Comparison of ENCODE assay signal across 8 cellular contexts in the genomic region with DNA sequence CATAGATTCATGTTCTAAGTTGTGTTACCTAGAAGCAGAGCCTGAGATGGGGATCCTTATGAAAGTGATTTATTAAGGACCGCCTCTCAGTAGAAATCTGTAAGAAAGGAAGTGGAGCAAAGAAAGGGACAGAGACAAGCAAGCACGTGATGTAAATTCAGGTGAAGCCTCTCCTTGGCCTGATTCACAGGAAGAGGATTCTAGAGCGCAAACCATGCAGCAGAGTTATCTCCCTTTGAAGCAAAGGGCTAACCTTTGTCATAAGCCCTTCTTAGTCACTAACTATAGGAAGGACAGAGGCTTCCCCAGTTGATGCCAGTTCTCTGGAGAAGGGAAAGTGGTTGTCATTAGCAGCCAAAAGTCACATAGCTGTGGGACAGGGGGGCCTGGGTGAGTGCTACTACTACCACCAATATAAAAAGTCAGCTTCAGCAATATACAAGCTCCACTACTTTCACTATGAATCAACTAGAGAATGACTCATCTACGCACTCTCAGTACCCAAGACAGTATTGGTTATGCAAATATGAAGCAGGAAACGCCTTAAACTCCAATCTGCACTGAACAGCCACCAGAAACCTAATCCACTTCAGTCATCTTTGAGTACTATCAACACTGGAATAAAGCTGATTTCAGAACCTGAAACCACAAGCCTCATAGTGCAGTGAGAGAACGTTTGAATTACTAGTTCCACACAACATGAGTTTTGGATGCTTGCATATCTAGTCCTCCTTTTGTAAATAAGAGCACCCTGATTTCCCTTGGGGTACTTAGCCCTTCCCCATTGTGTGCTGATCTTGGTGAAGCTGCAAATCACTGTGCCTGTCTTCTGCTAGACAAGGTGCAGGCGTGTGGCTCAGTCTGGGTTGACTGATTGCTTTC.
DNase-seq lines count a peak whose midpoint lies in the region; ATAC-seq, FAIRE-seq and TF ChIP-seq lines count a peak whose summit lies in the region.

No MANE protein-coding gene starts in this region.

- POLR2A ChIA-PET in K562 (lab: Yijun Ruan, JAX), result interaction anchor here (1.1 kb wide), 1 partner anchor 8 kb away, joined by 4 read pairs; no protein-coding TSS in a partner anchor

- peaks cover 8 to 21% (median 17%) of the 10 kb centered on the region in 11 experiments; a peak in 18 of 22 replicates for H3K9me3 ChIP-seq in BLaER1 treated with 17β-estradiol and CSF1 and Interleukin-3, amounts not matched to agents 10 nM and 100 nM (replicated peaks in 1 of 11)
- H3K9me3 ChIP-seq in K562 (replicated peaks; ENCODE audit: control insufficient read depth, insufficient read depth, low read depth, low read length) (no peaks in the 10 kb centered on the region), small intestine (ENCODE audit: control insufficient read depth, low read depth) (no peaks in the 10 kb centered on the region), ascending aorta (peaks cover 5 to 12% of the 10 kb centered on the region in 2 donors), BE2C (no peaks in the 10 kb centered on the region)

- intact Hi-C loops in K562 (cut with micrococcal nuclease), result no loop called here
- intact Hi-C loops in ascending aorta (cut with DNase I), result no loop called here

- TF ChIP-seq EP300 in K562 (IDR thresholded peaks at IDR 0.05; ENCODE audit: low read length), result peak; percentile 79

- H3K27me3 ChIP-seq in BLaER1 treated with 17β-estradiol and CSF1 and Interleukin-3, amounts not matched to agents 10 nM and 100 nM, result no peaks in the 10 kb centered on the region
- H3K27me3 ChIP-seq in K562 (ENCODE audit: control insufficient read depth in 2 of 2, insufficient read depth in 2 of 2, low read length in 2 of 2) (0 out of 5 replicates have a peak, but pooled peaks cover 0 to 6% of the 10 kb centered on the region in 2 experiments), small intestine (ENCODE audit: control insufficient read depth in 2 of 2, insufficient read depth in 2 of 2, low read length in 2 of 2) (no peaks in the 10 kb centered on the region), ascending aorta (no peaks in the 10 kb centered on the region), BE2C (no peaks in the 10 kb centered on the region)

- WGBS in K562 (ENCODE audit: insufficient coverage, low coverage, missing lambda C conversion rate), result 14% methylated on average over 7 of the region's 7 CpGs
- WGBS in small intestine, 3 donors, result 52 to 62% (median 60%) methylated on average over 7 of the region's 7 CpGs

- peak overlapping the region in 1 of 11 experiments; percentile 3; a peak in 2 of 22 replicates for H3K27ac ChIP-seq in BLaER1 treated with 17β-estradiol and CSF1 and Interleukin-3, amounts not matched to agents 10 nM and 100 nM
- H3K27ac ChIP-seq in K562 (ENCODE audit: extremely low read depth, low read depth, low read length), result no peak overlapping the region
- peak overlapping the region in 1 of 2 donors; percentile 2 for H3K27ac ChIP-seq in small intestine (ENCODE audit: low read depth in 1 of 2, low read length in 1 of 2)
- no peak overlapping the region for H3K27ac ChIP-seq in ascending aorta

- H3K4me3 ChIP-seq in BLaER1 treated with 17β-estradiol and CSF1 and Interleukin-3, amounts not matched to agents 10 nM and 100 nM, result no peak overlapping the region
- H3K4me3 ChIP-seq in K562, result no peak overlapping the region
- no peak overlapping the region for H3K4me3 ChIP-seq in small intestine (ENCODE audit: low read depth in 1 of 2, low read length in 2 of 2)
- H3K4me3 ChIP-seq in ascending aorta, result no peak overlapping the region
- no peak overlapping the region for H3K4me3 ChIP-seq in BE2C (ENCODE audit: low read depth, low read length)

- no TSS peak for BruUV-seq in K562 (replicated peaks; lab: Mats Ljungman, UMichigan)

- H3K9me1 ChIP-seq in K562 (ENCODE audit: control insufficient read depth, insufficient read depth, low read length), result no peaks in the 10 kb centered on the region

- CTCF ChIA-PET in K562 (lab: Yijun Ruan, JAX; ENCODE audit: low intra/inter-chr PET ratio), result no interaction called here

- TF ChIP-seq POLR2A in K562 (conservative IDR thresholded peaks at IDR 0.05), result no peak

- in situ Hi-C loops in K562 (cut with MboI), result no loop called here

- FAIRE-seq in K562 (lab: Jason Lieb, UNC) (peak; percentile 73), small intestine (lab: Jason Lieb, UNC) (no peak)

- no peak for TF ChIP-seq RAD21 in K562 (CRISPR knock-in tag; conservative IDR thresholded peaks at IDR 0.05 in 1 of 2, IDR thresholded peaks at IDR 0.05 in 1 of 2)

- peaks cover 9 to 21% (median 14%) of the 10 kb centered on the region in 10 experiments; a peak in 19 of 20 replicates for H3K4me1 ChIP-seq in BLaER1 treated with 17β-estradiol and CSF1 and Interleukin-3, amounts not matched to agents 10 nM and 100 nM
- peaks cover 0 to 10% of the 10 kb centered on the region in 2 experiments; a peak in 2 of 5 replicates for H3K4me1 ChIP-seq in K562 (replicated peaks in 1 of 2; ENCODE audit: control insufficient read depth in 2 of 2, insufficient read depth in 2 of 2, low read length in 2 of 2)
- no peaks in the 10 kb centered on the region for H3K4me1 ChIP-seq in small intestine (ENCODE audit: control insufficient read depth in 2 of 2, insufficient read depth in 1 of 2, low read depth in 1 of 2, low read length in 1 of 2)
- no peaks in the 10 kb centered on the region for H3K4me1 ChIP-seq in ascending aorta
- peaks cover 7% of the 10 kb centered on the region; the same call in 1 of the 2 replicates for H3K4me1 ChIP-seq in BE2C

- TF ChIP-seq CTCF in K562 (IDR thresholded peaks at IDR 0.05 in 2 of 3, conservative IDR thresholded peaks at IDR 0.05 in 1 of 3; ENCODE audit: insufficient read depth in 2 of 3, low read depth in 1 of 3, low read length in 3 of 3), result no peak
- no peak for TF ChIP-seq CTCF in ascending aorta (IDR thresholded peaks at IDR 0.05)
- no peak for TF ChIP-seq CTCF in BE2C (IDR thresholded peaks at IDR 0.05; ENCODE audit: low read depth, low read length)

- no peak overlapping the region for H2AFZ ChIP-seq in K562 (ENCODE audit: low read depth, low read length)

- no peak overlapping the region for H3K9ac ChIP-seq in BLaER1 treated with 17β-estradiol and CSF1 and Interleukin-3, amounts not matched to agents 10 nM and 100 nM
- H3K9ac ChIP-seq in K562 (ENCODE audit: insufficient read depth in 1 of 2, low read depth in 2 of 2, low read length in 2 of 2), result no peak overlapping the region

- no peaks in the 10 kb centered on the region for H4K20me1 ChIP-seq in BLaER1 treated with 17β-estradiol and CSF1 and Interleukin-3, amounts not matched to agents 10 nM and 100 nM
- no peaks in the 10 kb centered on the region for H4K20me1 ChIP-seq in K562 (replicated peaks; ENCODE audit: control insufficient read depth, insufficient read depth, low read length)

- peak; percentile 33 for DNase-seq in NCI-H524 treated with DMSO at 0.1 percent for 48 hours (lab: John Stamatoyannopoulos, UW)
- DNase-seq in K562 (ENCODE audit: extremely low read depth in 1 of 4, low spot score in 3 of 4), result peak; percentile 24 to 77 (median 45)
- DNase-seq in small intestine, result peak; percentile 66
- no peak for DNase-seq in ascending aorta (ENCODE audit: low spot score in 2 of 2)
- DNase-seq in BE2C, result no peak

- 0 out of 22 replicates have a peak, but pooled peaks cover 0 to 5% (median 0%) of the 10 kb centered on the region in 11 experiments for H3K36me3 ChIP-seq in BLaER1 treated with 17β-estradiol and CSF1 and Interleukin-3, amounts not matched to agents 10 nM and 100 nM
- no peaks in the 10 kb centered on the region for H3K36me3 ChIP-seq in K562 (ENCODE audit: control insufficient read depth, insufficient read depth, low read length)
- no peaks in the 10 kb centered on the region for H3K36me3 ChIP-seq in small intestine (ENCODE audit: control insufficient read depth in 2 of 2, insufficient read depth in 2 of 2, low read length in 2 of 2)
- no peaks in the 10 kb centered on the region for H3K36me3 ChIP-seq in ascending aorta
- no peaks in the 10 kb centered on the region for H3K36me3 ChIP-seq in BE2C

- peak overlapping the region; percentile 1 to 75 (median 30); a peak in 18 of 22 replicates for H3K4me2 ChIP-seq in BLaER1 treated with 17β-estradiol and CSF1 and Interleukin-3, amounts not matched to agents 10 nM and 100 nM
- H3K4me2 ChIP-seq in K562 (ENCODE audit: insufficient read depth, low read length), result peak overlapping the region; percentile 6; the same call in 1 of the 2 replicates

- ATAC-seq in GM18867 (IDR thresholded peaks at IDR 0.05; ENCODE audit: unreplicated experiment) (peak; percentile 98), HG02970 (IDR thresholded peaks at IDR 0.05; ENCODE audit: low FRiP score, unreplicated experiment) (peak; percentile 99), K562 (peak; percentile 97)

- H3K79me2 ChIP-seq in K562 (ENCODE audit: control insufficient read depth, insufficient read depth, low read length), result no peaks in the 10 kb centered on the region

TF ChIP-seq in K562, 482 proteins besides CTCF, POLR2A, EP300 and RAD21 (continues in another document):
- TF ChIP-seq ZKSCAN1 (IDR thresholded peaks at IDR 0.05; ENCODE audit: low read depth, low read length) (no peak), RUNX1 (IDR thresholded peaks at IDR 0.05; ENCODE audit: low read depth) (no peak), MYBL2 (IDR thresholded peaks at IDR 0.05; ENCODE audit: low read depth) (no peak), MYBL2 (CRISPR knock-in tag; IDR thresholded peaks at IDR 0.05; ENCODE audit: borderline replicate concordance) (no peak), NFIC (IDR thresholded peaks at IDR 0.05) (peak; percentile 74), ZNF384 (IDR thresholded peaks at IDR 0.05; ENCODE audit: low read depth, low read length) (no peak), SP1 (CRISPR knock-in tag; IDR thresholded peaks at IDR 0.05) (no peak), ZNF146 (CRISPR knock-in tag; IDR thresholded peaks at IDR 0.05; ENCODE audit: unreplicated experiment) (no peak), ZNF217 (CRISPR knock-in tag; IDR thresholded peaks at IDR 0.05) (no peak), PHTF2 (CRISPR knock-in tag; IDR thresholded peaks at IDR 0.05) (no peak), ZC3H8 (IDR thresholded peaks at IDR 0.05) (no peak), GABPA (tag; conservative IDR thresholded peaks at IDR 0.05; ENCODE audit: low read depth) (no peak)
- TF ChIP-seq, protein P1, sequence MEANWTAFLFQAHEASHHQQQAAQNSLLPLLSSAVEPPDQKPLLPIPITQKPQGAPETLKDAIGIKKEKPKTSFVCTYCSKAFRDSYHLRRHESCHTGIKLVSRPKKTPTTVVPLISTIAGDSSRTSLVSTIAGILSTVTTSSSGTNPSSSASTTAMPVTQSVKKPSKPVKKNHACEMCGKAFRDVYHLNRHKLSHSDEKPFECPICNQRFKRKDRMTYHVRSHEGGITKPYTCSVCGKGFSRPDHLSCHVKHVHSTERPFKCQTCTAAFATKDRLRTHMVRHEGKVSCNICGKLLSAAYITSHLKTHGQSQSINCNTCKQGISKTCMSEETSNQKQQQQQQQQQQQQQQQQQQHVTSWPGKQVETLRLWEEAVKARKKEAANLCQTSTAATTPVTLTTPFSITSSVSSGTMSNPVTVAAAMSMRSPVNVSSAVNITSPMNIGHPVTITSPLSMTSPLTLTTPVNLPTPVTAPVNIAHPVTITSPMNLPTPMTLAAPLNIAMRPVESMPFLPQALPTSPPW (CRISPR knock-in tag; IDR thresholded peaks at IDR 0.05), result no peak; the same call in 1 of the 2 replicates

Comparison
In these comparisons a context has a peak if more than half of its experiments do, and no peak if none do; other contexts are left out.
1. DNase-seq: peak in NCI-H524 treated with DMSO at 0.1 percent for 48 hours (single experiment), K562 (4 of 4) and small intestine (single experiment); none in ascending aorta (0 of 2) and BE2C (single experiment).
2. Peak in every context shown above with its lines, with median percentiles within 50 percentile points of each other: ATAC-seq.